Comparison of ENCODE assay signal across 30 cellular contexts in the genomic region with DNA sequence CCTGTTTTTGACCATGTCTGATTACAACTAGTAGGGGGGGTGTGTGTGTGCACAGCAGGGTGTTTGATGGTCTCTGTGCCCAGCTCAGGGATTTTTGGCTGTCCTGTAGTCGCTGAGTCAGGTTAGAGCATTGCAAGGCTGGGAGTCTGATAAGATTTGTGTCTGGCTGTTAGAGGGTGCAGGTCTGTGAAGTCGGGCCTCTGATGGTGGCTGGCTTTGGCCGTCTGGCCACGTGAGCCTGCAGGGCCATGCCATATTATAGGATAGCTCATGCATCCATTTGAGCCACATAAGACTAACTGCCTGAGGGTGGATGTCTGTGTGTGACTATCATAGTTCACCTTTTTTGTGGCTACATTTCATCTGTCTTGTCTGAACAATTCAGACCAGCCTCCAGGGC. TPM values are rescaled to one million over a fixed set of nuclear protein-coding genes. Genes with fewer than 3 reads are reported as not detected.
"Had no signal": no experiment of that assay in that cellular context is flagged by ENCODE, and none has a peak within 500 bp of the region (broad histone marks: within the 10 kb centered on the region; RNA-seq: fewer than 3 reads in every experiment).

No MANE protein-coding gene starts in this region.

- H3K27me3 ChIP-seq: ascending aorta, cardiac muscle cell, Peyer's patch, SJCRH30 had no signal

- H3K4me1 ChIP-seq: SJCRH30 had no signal

- H3K9me3 ChIP-seq: ascending aorta, Peyer's patch, SJCRH30 had no signal

- H3K27ac ChIP-seq: ascending aorta, cardiac muscle cell, Peyer's patch, SJCRH30, SK-N-MC, WERI-Rb-1 had no signal

- H3K27me3 Mint-ChIP-seq: activated naive CD4-positive, alpha-beta T cell treated with anti-CD3 and anti-CD28 coated beads, Interleukin-2, amount 50 U/mL, for 24 hours; activated naive CD8-positive, alpha-beta T cell treated with anti-CD3 and anti-CD28 coated beads, Interleukin-2, amount 10 ng/mL, durations not matched to agents 7 days and 5 days had no signal

- H3K27ac Mint-ChIP-seq: activated CD8-positive, alpha-beta T cell treated with anti-CD3 and anti-CD28 coated beads, Interleukin-2, amount 10 ng/mL, durations not matched to agents 7 days and 5 days; activated naive CD4-positive, alpha-beta T cell treated with anti-CD3 and anti-CD28 coated beads, Interleukin-2, amount 50 U/mL, for 24 hours; activated naive CD8-positive, alpha-beta T cell treated with anti-CD3 and anti-CD28 coated beads, Interleukin-2, amount 10 ng/mL, durations not matched to agents 7 days and 5 days; activated T-cell treated with anti-CD3 and anti-CD28 coated beads, Interleukin-2, amount 50 U/mL, for 24 hours; activated T-helper 2 cell treated with anti-CD3 and anti-CD28 coated beads, Interferon-gamma antibody, Interleukin-2, Interleukin-4, amounts not matched to agents 10 μg/mL and 5 μg/mL and 100 μg/mL, durations not matched to agents 14 hours and 24 hours and 36 hours had no signal

- ATAC-seq: activated CD8-positive, alpha-beta T cell treated with anti-CD3 and anti-CD28 coated beads, Interleukin-2, amount 10 ng/mL, durations not matched to agents 7 days and 5 days; PC-3 had no signal

- H3K36me3 ChIP-seq: cardiac muscle cell, Peyer's patch, SJCRH30, WERI-Rb-1 had no signal

- H3K4me3 Mint-ChIP-seq: activated CD8-positive, alpha-beta T cell treated with anti-CD3 and anti-CD28 coated beads, Interleukin-2, amount 10 ng/mL, durations not matched to agents 7 days and 5 days; activated naive CD4-positive, alpha-beta T cell treated with anti-CD3 and anti-CD28 coated beads, Interleukin-2, amount 50 U/mL, for 24 hours; activated naive CD8-positive, alpha-beta T cell treated with anti-CD3 and anti-CD28 coated beads, Interleukin-2, amount 10 ng/mL, durations not matched to agents 7 days and 5 days; activated T-cell treated with anti-CD3 and anti-CD28 coated beads, Interleukin-2, amount 50 U/mL, for 24 hours had no signal

- H3K4me3 ChIP-seq: ascending aorta, cardiac muscle cell, Peyer's patch, SJCRH30, SK-N-MC had no signal

- H3K9me3 Mint-ChIP-seq: activated naive CD4-positive, alpha-beta T cell treated with anti-CD3 and anti-CD28 coated beads, Interleukin-2, amount 50 U/mL, for 24 hours; activated naive CD8-positive, alpha-beta T cell treated with anti-CD3 and anti-CD28 coated beads, Interleukin-2, amount 10 ng/mL, durations not matched to agents 7 days and 5 days; activated T-cell treated with anti-CD3 and anti-CD28 coated beads, Interleukin-2, amount 50 U/mL, for 24 hours; activated T-helper 2 cell treated with anti-CD3 and anti-CD28 coated beads, Interferon-gamma antibody, Interleukin-2, Interleukin-4, amounts not matched to agents 10 μg/mL and 5 μg/mL and 100 μg/mL, durations not matched to agents 14 hours and 24 hours and 36 hours had no signal

- DNase-seq: activated CD4-positive, alpha-beta T cell treated with anti-CD3 and anti-CD28 coated beads for 1 hour; activated CD4-positive, alpha-beta T cell treated with anti-CD3 and anti-CD28 coated beads for 48 hours; activated CD4-positive, alpha-beta T cell treated with anti-CD3 and anti-CD28 coated beads, Interleukin-2, amount 50 U/mL, for 4 hours; activated CD4-positive, CD25-positive, alpha-beta regulatory T cell; activated CD8-positive, alpha-beta T cell treated with anti-CD3 and anti-CD28 coated beads, Interleukin-2, amount 10 ng/mL, durations not matched to agents 7 days and 5 days; activated gamma-delta T cell; activated naive CD4-positive, alpha-beta T cell treated with Interleukin-2 at 50 U/mL for 16 hours; activated naive CD8-positive, alpha-beta T cell treated with anti-CD3 and anti-CD28 coated beads, Interleukin-2, amount 10 ng/mL, durations not matched to agents 7 days and 5 days; activated T-cell treated with anti-CD3 and anti-CD28 coated beads, Interleukin-2, amount 50 U/mL, for 24 hours; amygdala; Karpas-422; KBM-7; NCI-H1105; NCI-H1417 treated with DMSO at 0.1 percent for 48 hours; NCI-H1930; NCI-H2081 treated with DMSO at 0.1 percent for 48 hours; NCI-H345; NCI-H524 treated with DMSO at 0.1 percent for 48 hours; PC-3; Peyer's patch; RPMI8226; SHP77; SJCRH30; T1000; WERI-Rb-1 had no signal

RNA-seq across cellular contexts. Expression of gene SLC38A5, which starts 43.6 kb away (rescaled TPM):
- total RNA-seq: cardiac muscle cell had no signal
- polyA plus RNA-seq: cardiac muscle cell had no signal
